ENCODE assay signal across 13 cellular contexts in the genomic region with DNA sequence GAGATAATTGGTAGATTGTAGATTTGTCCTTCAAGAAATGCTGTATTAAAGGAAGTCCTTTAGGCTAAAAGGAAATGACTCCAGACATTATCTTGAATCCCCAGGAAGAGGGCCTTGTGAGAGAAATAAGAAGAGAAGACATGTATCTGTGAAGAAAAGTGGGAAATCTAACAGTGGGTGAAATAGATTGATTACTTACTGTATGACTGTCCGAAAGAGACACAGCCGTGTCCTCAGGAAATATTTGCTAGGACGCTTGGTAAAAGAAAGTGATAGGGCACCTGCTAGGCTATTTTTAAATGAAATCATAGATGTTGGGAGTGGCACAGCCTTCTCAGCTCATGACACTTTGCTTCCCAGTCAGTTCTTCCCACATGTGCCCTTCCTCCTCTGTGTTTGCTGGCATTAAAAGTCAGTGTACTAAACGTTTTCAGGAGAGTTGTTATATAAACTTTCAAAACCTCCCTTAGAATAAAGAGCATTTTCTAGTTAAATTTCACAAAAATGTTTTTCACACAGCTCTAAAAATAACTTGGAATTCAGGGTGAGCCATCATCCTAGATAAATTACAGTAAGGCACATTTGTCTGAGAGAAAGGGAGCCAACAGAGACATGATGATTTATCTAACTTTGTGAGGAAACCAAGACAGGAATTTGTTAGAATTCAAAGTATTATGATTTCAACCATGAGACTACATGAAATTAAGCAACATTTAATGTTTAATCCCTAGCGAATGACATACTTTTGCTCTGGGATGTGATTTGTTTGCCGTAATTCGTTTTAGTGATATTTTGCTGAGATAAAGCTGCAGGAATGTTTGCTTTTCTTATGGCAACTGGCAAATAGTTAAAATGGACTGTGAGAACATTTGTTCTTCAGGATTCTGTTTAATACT. TPM values are rescaled to one million over a fixed set of nuclear protein-coding genes. Genes with fewer than 3 reads are reported as not detected.
DNase-seq lines count a peak whose midpoint lies in the region; ATAC-seq and TF ChIP-seq lines count a peak whose summit lies in the region.
"Had no signal": no experiment of that assay in that cellular context is flagged by ENCODE, and none has a peak within 500 bp of the region (broad histone marks: within the 10 kb centered on the region; RNA-seq: fewer than 3 reads in every experiment).

No MANE protein-coding gene starts in this region.

- H3K27ac Mint-ChIP-seq in natural killer cell treated with Interleukin-12 subunit alpha and Interleukin-12 subunit beta and Interleukin-15 and Interleukin-18, amount 100 ng/mL, for 72 hours, result peak overlapping the region in 1 of 2 donors; percentile 63
- H3K27ac Mint-ChIP-seq in activated CD4-positive, alpha-beta memory T cell treated with anti-CD3 and anti-CD28 coated beads, Interleukin-2, amount 10 ng/mL, durations not matched to agents 7 days and 5 days, result no peak overlapping the region
- H3K27ac Mint-ChIP-seq: stimulated activated naive CD8-positive, alpha-beta T cell treated with anti-CD3 and anti-CD28 coated beads, Interleukin-15, Interleukin-2, amounts not matched to agents 100 ng/mL and 50 ng/mL, for 24 hours; T-helper 1 cell treated with Interleukin-12 subunit alpha and Interleukin-12 subunit beta and Interleukin-4 antibody, amounts not matched to agents 30 μg/mL and 1 μg/mL, for 36 hours had no signal

- H2AFZ ChIP-seq in IMR-90 (replicated peaks; ENCODE audit: low read length, poor library complexity) (no peak overlapping the region), fibroblast of lung (ENCODE audit: low read length) (no peak overlapping the region)

- H3K4me3 ChIP-seq in IMR-90 (ENCODE audit: insufficient read depth, low read depth, low read length) (no peak overlapping the region), fibroblast of lung (replicated peaks in 1 of 4; ENCODE audit: control extremely low read depth in 1 of 4, insufficient read depth in 1 of 4, low read depth in 3 of 4, low read length in 4 of 4) (no peak overlapping the region), lung (no peak overlapping the region), suprapubic skin (no peak overlapping the region)

- no peak overlapping the region; the same call in 1 of the 2 replicates for H4K5ac ChIP-seq in IMR-90 (ENCODE audit: low read depth, low read length)

- H3K36me3 ChIP-seq in IMR-90 (ENCODE audit: control insufficient read depth, insufficient read depth, low read length) (no peaks in the 10 kb centered on the region), fibroblast of lung (ENCODE audit: control insufficient read depth, insufficient read depth, low read length) (no peaks in the 10 kb centered on the region), lung (ENCODE audit: control insufficient read depth in 2 of 2, insufficient read depth in 2 of 2, low read length in 2 of 2) (no peaks in the 10 kb centered on the region), suprapubic skin (no peaks in the 10 kb centered on the region)

- peak overlapping the region; percentile 70 for H3K18ac ChIP-seq in IMR-90 (ENCODE audit: low read depth, low read length)

- no peak overlapping the region for H4K8ac ChIP-seq in IMR-90 (ENCODE audit: low read depth in 2 of 2, low read length in 2 of 2)

- H3K79me2 ChIP-seq in fibroblast of lung (ENCODE audit: control insufficient read depth, insufficient read depth, low read length), result no peaks in the 10 kb centered on the region

- H3K9me3 ChIP-seq in IMR-90 (ENCODE audit: control insufficient read depth, insufficient read depth, low read length) (no peaks in the 10 kb centered on the region), fibroblast of lung (ENCODE audit: control insufficient read depth, insufficient read depth, low read depth, low read length) (no peaks in the 10 kb centered on the region), lung (ENCODE audit: control insufficient read depth in 2 of 2, insufficient read depth in 1 of 2, low read length in 1 of 2) (no peaks in the 10 kb centered on the region), suprapubic skin (no peaks in the 10 kb centered on the region)

- peak overlapping the region; percentile 63; the same call in 1 of the 2 replicates for H3K27ac ChIP-seq in IMR-90 (ENCODE audit: insufficient read depth, low read length)
- peak overlapping the region; percentile 81 for H3K27ac ChIP-seq in fibroblast of lung (ENCODE audit: insufficient read depth, low read length)
- peak overlapping the region; percentile 35 to 65 for H3K27ac ChIP-seq in lung (ENCODE audit: low read depth in 1 of 2, low read length in 1 of 2)
- peak overlapping the region; percentile 38 for H3K27ac ChIP-seq in suprapubic skin

- H3K79me1 ChIP-seq in IMR-90 (ENCODE audit: low read depth in 1 of 2, low read length in 2 of 2), result peaks cover 8 to 11% of the 10 kb centered on the region in 2 experiments

- H2BK120ac ChIP-seq in IMR-90 (ENCODE audit: low read depth, low read length), result peak overlapping the region; percentile 2; the same call in 1 of the 2 replicates

- H3K27me3 ChIP-seq in IMR-90 (ENCODE audit: control insufficient read depth, insufficient read depth, low read length) (no peaks in the 10 kb centered on the region), fibroblast of lung (ENCODE audit: control insufficient read depth, insufficient read depth, low read length) (no peaks in the 10 kb centered on the region), lung (ENCODE audit: control insufficient read depth, insufficient read depth) (no peaks in the 10 kb centered on the region), suprapubic skin (no peaks in the 10 kb centered on the region)

- H3K56ac ChIP-seq in IMR-90 (ENCODE audit: extremely low read depth, insufficient read depth, low read length), result no peak overlapping the region

- no peaks in the 10 kb centered on the region for H3K9me3 Mint-ChIP-seq in natural killer cell treated with Interleukin-12 subunit alpha and Interleukin-12 subunit beta and Interleukin-15 and Interleukin-18, amount 100 ng/mL, for 72 hours
- peaks cover 4% of the 10 kb centered on the region for H3K9me3 Mint-ChIP-seq in activated CD4-positive, alpha-beta memory T cell treated with anti-CD3 and anti-CD28 coated beads, Interleukin-2, amount 10 ng/mL, durations not matched to agents 7 days and 5 days
- H3K9me3 Mint-ChIP-seq: stimulated activated naive CD8-positive, alpha-beta T cell treated with anti-CD3 and anti-CD28 coated beads, Interleukin-15, Interleukin-2, amounts not matched to agents 100 ng/mL and 50 ng/mL, for 24 hours; T-helper 1 cell treated with Interleukin-12 subunit alpha and Interleukin-12 subunit beta and Interleukin-4 antibody, amounts not matched to agents 30 μg/mL and 1 μg/mL, for 36 hours had no signal

- CTCF ChIA-PET in IMR-90 (lab: Yijun Ruan, JAX), result no interaction called here
- CTCF ChIA-PET in GM10248 (lab: Yijun Ruan, JAX), result interaction anchor here (1.2 to 2.7 kb wide), 2 partner anchors 8 to 42 kb away, joined by 4 to 13 read pairs; no protein-coding TSS in a partner anchor
- CTCF ChIA-PET in activated CD4-positive, alpha-beta memory T cell treated with anti-CD3 and anti-CD28 coated beads, Interleukin-2, amount 10 ng/mL, durations not matched to agents 7 days and 5 days (lab: Charles Lee), result no interaction called here

- no peaks in the 10 kb centered on the region for H3K27me3 Mint-ChIP-seq in natural killer cell treated with Interleukin-12 subunit alpha and Interleukin-12 subunit beta and Interleukin-15 and Interleukin-18, amount 100 ng/mL, for 72 hours
- no peaks in the 10 kb centered on the region for H3K27me3 Mint-ChIP-seq in activated CD4-positive, alpha-beta memory T cell treated with anti-CD3 and anti-CD28 coated beads, Interleukin-2, amount 10 ng/mL, durations not matched to agents 7 days and 5 days
- H3K27me3 Mint-ChIP-seq: stimulated activated naive CD8-positive, alpha-beta T cell treated with anti-CD3 and anti-CD28 coated beads, Interleukin-15, Interleukin-2, amounts not matched to agents 100 ng/mL and 50 ng/mL, for 24 hours had no signal

- no peak overlapping the region for H3K4ac ChIP-seq in IMR-90 (ENCODE audit: low read depth, low read length)

- DNase-seq in IMR-90 (peak; percentile 69), fibroblast of lung (ENCODE audit: low read depth in 2 of 2) (peak; percentile 44 to 79), lung (ENCODE audit: low spot score) (no peak), suprapubic skin (ENCODE audit: low spot score in 2 of 2) (no peak), DMS153 (lab: John Stamatoyannopoulos, UW) (no peak), GM10248 (ENCODE audit: extremely low spot score) (no peak)
- DNase-seq in natural killer cell treated with Interleukin-12 subunit alpha and Interleukin-12 subunit beta and Interleukin-15 and Interleukin-18, amount 100 ng/mL, for 72 hours (ENCODE audit: low spot score), result no peak
- no peak for DNase-seq in activated CD4-positive, alpha-beta memory T cell treated with anti-CD3 and anti-CD28 coated beads, Interleukin-2, amount 10 ng/mL, durations not matched to agents 7 days and 5 days
- DNase-seq: foreskin melanocyte, midbrain, NCI-H187 had no signal

- H3K36me3 Mint-ChIP-seq in natural killer cell treated with Interleukin-12 subunit alpha and Interleukin-12 subunit beta and Interleukin-15 and Interleukin-18, amount 100 ng/mL, for 72 hours, result no peaks in the 10 kb centered on the region
- no peaks in the 10 kb centered on the region for H3K36me3 Mint-ChIP-seq in activated CD4-positive, alpha-beta memory T cell treated with anti-CD3 and anti-CD28 coated beads, Interleukin-2, amount 10 ng/mL, durations not matched to agents 7 days and 5 days (ENCODE audit: low read depth)

- TF ChIP-seq CTCF in IMR-90 (conservative IDR thresholded peaks at IDR 0.05; ENCODE audit: low read depth, low read length) (no peak), fibroblast of lung (conservative IDR thresholded peaks at IDR 0.05 in 1 of 2, IDR thresholded peaks at IDR 0.05 in 1 of 2; ENCODE audit: low read depth in 1 of 2, low read length in 2 of 2) (no peak), lung (IDR thresholded peaks at IDR 0.05; ENCODE audit: control extremely low read depth, extremely low read depth) (no peak), suprapubic skin (IDR thresholded peaks at IDR 0.05) (no peak), GM10248 (IDR thresholded peaks at IDR 0.05; ENCODE audit: control extremely low read depth, extremely low read depth, low read depth, missing control alignments) (no peak)

- H3K4me1 ChIP-seq in IMR-90 (ENCODE audit: control insufficient read depth, insufficient read depth, low read length) (peaks cover 12% of the 10 kb centered on the region), fibroblast of lung (ENCODE audit: control insufficient read depth, extremely low read depth, insufficient read depth, low read length) (peaks cover 10% of the 10 kb centered on the region), lung (ENCODE audit: control insufficient read depth in 2 of 2, insufficient read depth in 2 of 2, low read length in 2 of 2) (peaks cover 5 to 7% of the 10 kb centered on the region in 2 donors), suprapubic skin (peaks cover 29% of the 10 kb centered on the region)

- no peak overlapping the region for H2AK9ac ChIP-seq in IMR-90 (replicated peaks; ENCODE audit: low read depth, low read length, poor library complexity)

- no peak overlapping the region; the same call in 1 of the 2 replicates for H3K23ac ChIP-seq in IMR-90 (ENCODE audit: low read depth, low read length)

- peaks cover 11 to 19% of the 10 kb centered on the region in 2 donors for H3K4me1 Mint-ChIP-seq in natural killer cell treated with Interleukin-12 subunit alpha and Interleukin-12 subunit beta and Interleukin-15 and Interleukin-18, amount 100 ng/mL, for 72 hours (ENCODE audit: low read depth in 2 of 2)
- peaks cover 6% of the 10 kb centered on the region for H3K4me1 Mint-ChIP-seq in activated CD4-positive, alpha-beta memory T cell treated with anti-CD3 and anti-CD28 coated beads, Interleukin-2, amount 10 ng/mL, durations not matched to agents 7 days and 5 days

- POLR2A ChIA-PET in IMR-90 (lab: Charles Lee; ENCODE audit: unreplicated experiment), result no interaction called here
- POLR2A ChIA-PET in GM10248 (lab: Yijun Ruan, JAX), result no interaction called here
- POLR2A ChIA-PET in activated CD4-positive, alpha-beta memory T cell treated with anti-CD3 and anti-CD28 coated beads, Interleukin-2, amount 10 ng/mL, durations not matched to agents 7 days and 5 days (lab: Charles Lee), result no interaction called here

- no peak overlapping the region for H3K4me3 Mint-ChIP-seq in natural killer cell treated with Interleukin-12 subunit alpha and Interleukin-12 subunit beta and Interleukin-15 and Interleukin-18, amount 100 ng/mL, for 72 hours
- H3K4me3 Mint-ChIP-seq in activated CD4-positive, alpha-beta memory T cell treated with anti-CD3 and anti-CD28 coated beads, Interleukin-2, amount 10 ng/mL, durations not matched to agents 7 days and 5 days, result no peak overlapping the region
- H3K4me3 Mint-ChIP-seq: stimulated activated naive CD8-positive, alpha-beta T cell treated with anti-CD3 and anti-CD28 coated beads, Interleukin-15, Interleukin-2, amounts not matched to agents 100 ng/mL and 50 ng/mL, for 24 hours; T-helper 1 cell treated with Interleukin-12 subunit alpha and Interleukin-12 subunit beta and Interleukin-4 antibody, amounts not matched to agents 30 μg/mL and 1 μg/mL, for 36 hours had no signal

- no peak overlapping the region for H2BK20ac ChIP-seq in IMR-90 (ENCODE audit: low read depth, low read length)

- no peak overlapping the region for H3K14ac ChIP-seq in IMR-90 (replicated peaks; ENCODE audit: low read depth, low read length)

- dilution Hi-C loops in IMR-90 (cut with HindIII; ENCODE audit: low sequenced_read_pairs, unreplicated experiment), result no loop called here

- TF ChIP-seq POLR2A in IMR-90 (IDR thresholded peaks at IDR 0.05; ENCODE audit: low read depth, low read length) (no peak), suprapubic skin (IDR thresholded peaks at IDR 0.05) (no peak)

- WGBS in IMR-90 (ENCODE audit: extremely low coverage in 2 of 2, insufficient read length in 1 of 2), 2 experiments, result 45% methylated on average over 2 of the region's 7 CpGs; no CpG with 5 or more reads in 1 of the 2 experiments
- 38 to 56% methylated on average over 7 of the region's 7 CpGs for WGBS in lung, 2 donors
- 34% methylated on average over 7 of the region's 7 CpGs for WGBS in suprapubic skin

- H3K9me1 ChIP-seq in IMR-90 (ENCODE audit: insufficient read depth, low read length), result peaks cover 7% of the 10 kb centered on the region; the same call in 1 of the 2 replicates

- no peak overlapping the region for H3K9ac ChIP-seq in IMR-90 (ENCODE audit: low read depth, low read length)
- peak overlapping the region; percentile 24 for H3K9ac ChIP-seq in fibroblast of lung (ENCODE audit: insufficient read depth, low read length)

- ATAC-seq in IMR-90 (ENCODE audit: low read depth) (peak; percentile 68), lung (ENCODE audit: insufficient read depth, low FRiP score) (no peak)
- ATAC-seq in natural killer cell treated with Interleukin-12 subunit alpha and Interleukin-12 subunit beta and Interleukin-15 and Interleukin-18, amount 100 ng/mL, for 72 hours, result no peak

- no peak for TF ChIP-seq EP300 in suprapubic skin (IDR thresholded peaks at IDR 0.05)

- no TSS peak for BruUV-seq in IMR-90 (replicated peaks; lab: Mats Ljungman, UMichigan)

- no peak for TF ChIP-seq RAD21 in IMR-90 (IDR thresholded peaks at IDR 0.05; ENCODE audit: low read length)

- no peak overlapping the region for H4K91ac ChIP-seq in IMR-90 (ENCODE audit: insufficient read depth, low read depth, low read length)

- H4K20me1 ChIP-seq in IMR-90 (ENCODE audit: insufficient read depth, low read length) (no peaks in the 10 kb centered on the region; the same call in 1 of the 2 replicates), fibroblast of lung (ENCODE audit: control insufficient read depth, extremely low read depth, insufficient read depth, low read length) (no peaks in the 10 kb centered on the region)

- in situ Hi-C loops in IMR-90 (cut with MboI; ENCODE audit: low sequenced_read_pairs), result no loop called here

- peak overlapping the region; percentile 82 for H2BK5ac ChIP-seq in IMR-90 (ENCODE audit: low read depth, low read length, poor library complexity, severe bottlenecking)

- H3K4me2 ChIP-seq in IMR-90 (ENCODE audit: low read depth, low read length), result peak overlapping the region; percentile 81
- H3K4me2 ChIP-seq in fibroblast of lung (ENCODE audit: extremely low read depth, insufficient read depth, low read length), result peak overlapping the region; percentile 48

- no peak overlapping the region for H2AK5ac ChIP-seq in IMR-90 (ENCODE audit: low read depth, low read length)

- intact Hi-C loops in IMR-90 (cut with micrococcal nuclease), result no loop called here

- no peak overlapping the region for H2BK15ac ChIP-seq in IMR-90 (ENCODE audit: low read depth, low read length)

RNA-seq across cellular contexts. Expression of a gene that starts 35.0 kb away (rescaled TPM):
- total RNA-seq in IMR-90 (2012; rRNA removed), result 24.2 and 34.4 TPM in 2 replicates
- polyA plus RNA-seq in IMR-90 (2012; rRNA removed), result 22.7 and 24.4 TPM in 2 replicates
- 8.9 and 11.1 TPM in 2 replicates for polyA plus RNA-seq in IMR-90 (2012; cell fraction: cytosol; rRNA removed)
- polyA plus RNA-seq in IMR-90 (2012; cell fraction: nucleus; rRNA removed; ENCODE audit: low replicate concordance), result 13.3 and 15.6 TPM in 2 replicates
- 7.7 and 15.5 TPM in 2 replicates for total RNA-seq in fibroblast of lung
- polyA plus RNA-seq in fibroblast of lung, result 15.7 and 21.5 TPM in 2 replicates
- polyA plus RNA-seq in fibroblast of lung (2012), result 20.7 and 24.7 TPM in 2 replicates
- 27.5 and 71.1 TPM in 2 replicates for polyA minus RNA-seq in fibroblast of lung (ENCODE audit: low replicate concordance)
- 10 to 100 TPM; 19.4 to 26.1 TPM for total RNA-seq in lung
- 10 to 100 TPM; 37.3 to 55.6 TPM for polyA plus RNA-seq in lung
- total RNA-seq in suprapubic skin, result 10 to 100 TPM; 42.8 to 64.1 (median 50.6) TPM
- 10 to 100 TPM; 22.2 to 23.8 TPM for total RNA-seq in natural killer cell treated with Interleukin-12 subunit alpha and Interleukin-12 subunit beta and Interleukin-15 and Interleukin-18, amount 100 ng/mL, for 72 hours
- 10 to 100 TPM; 12.1 to 15.3 TPM for total RNA-seq in activated CD4-positive, alpha-beta memory T cell treated with anti-CD3 and anti-CD28 coated beads, Interleukin-2, amount 10 ng/mL, durations not matched to agents 7 days and 5 days

RNA-seq across cellular contexts. Expression of a gene that starts 52.2 kb away (rescaled TPM):
- 19.2 and 19.9 TPM in 2 replicates for total RNA-seq in IMR-90 (2012; rRNA removed)
- 44.7 and 57.6 TPM in 2 replicates for polyA plus RNA-seq in IMR-90 (2012; rRNA removed)
- 38.0 and 64.3 TPM in 2 replicates for polyA plus RNA-seq in IMR-90 (2012; cell fraction: cytosol; rRNA removed)
- 17.1 and 33.2 TPM in 2 replicates for polyA plus RNA-seq in IMR-90 (2012; cell fraction: nucleus; rRNA removed; ENCODE audit: low replicate concordance)
- total RNA-seq in fibroblast of lung, result 17.7 and 21.5 TPM in 2 replicates
- 40.8 and 41.1 TPM in 2 replicates for polyA plus RNA-seq in fibroblast of lung
- polyA plus RNA-seq in fibroblast of lung (2012), result 34.5 and 37.6 TPM in 2 replicates
- polyA minus RNA-seq in fibroblast of lung (ENCODE audit: low replicate concordance), result 46.5 and 59.2 TPM in 2 replicates
- total RNA-seq in lung, result 10 to 100 TPM; 12.1 to 26.1 TPM
- polyA plus RNA-seq in lung, result 10 to 100 TPM; 28.1 to 29.4 TPM
- 10 to 100 TPM; 25.6 to 38.0 (median 33.8) TPM for total RNA-seq in suprapubic skin
- 10 to 100 TPM; 23.9 to 30.7 TPM for total RNA-seq in natural killer cell treated with Interleukin-12 subunit alpha and Interleukin-12 subunit beta and Interleukin-15 and Interleukin-18, amount 100 ng/mL, for 72 hours
- total RNA-seq in activated CD4-positive, alpha-beta memory T cell treated with anti-CD3 and anti-CD28 coated beads, Interleukin-2, amount 10 ng/mL, durations not matched to agents 7 days and 5 days, result 10 to 100 TPM; 23.2 to 23.3 TPM

Comparison
In these comparisons a context has a peak if more than half of its experiments do, and no peak if none do; other contexts are left out.
1. DNase-seq: peak in IMR-90 (single experiment) and fibroblast of lung (2 of 2); none in lung (single experiment), suprapubic skin (0 of 2), natural killer cell treated with Interleukin-12 subunit alpha and Interleukin-12 subunit beta and Interleukin-15 and Interleukin-18, amount 100 ng/mL, for 72 hours (single experiment), DMS153 (single experiment), GM10248 (single experiment) and activated CD4-positive, alpha-beta memory T cell treated with anti-CD3 and anti-CD28 coated beads, Interleukin-2, amount 10 ng/mL, durations not matched to agents 7 days and 5 days (single experiment).
2. Peak in every context shown above with its lines, with median percentiles within 50 percentile points of each other: H3K27ac ChIP-seq.